Comparison of ENCODE assay signal across 24 cellular contexts in the genomic region with DNA sequence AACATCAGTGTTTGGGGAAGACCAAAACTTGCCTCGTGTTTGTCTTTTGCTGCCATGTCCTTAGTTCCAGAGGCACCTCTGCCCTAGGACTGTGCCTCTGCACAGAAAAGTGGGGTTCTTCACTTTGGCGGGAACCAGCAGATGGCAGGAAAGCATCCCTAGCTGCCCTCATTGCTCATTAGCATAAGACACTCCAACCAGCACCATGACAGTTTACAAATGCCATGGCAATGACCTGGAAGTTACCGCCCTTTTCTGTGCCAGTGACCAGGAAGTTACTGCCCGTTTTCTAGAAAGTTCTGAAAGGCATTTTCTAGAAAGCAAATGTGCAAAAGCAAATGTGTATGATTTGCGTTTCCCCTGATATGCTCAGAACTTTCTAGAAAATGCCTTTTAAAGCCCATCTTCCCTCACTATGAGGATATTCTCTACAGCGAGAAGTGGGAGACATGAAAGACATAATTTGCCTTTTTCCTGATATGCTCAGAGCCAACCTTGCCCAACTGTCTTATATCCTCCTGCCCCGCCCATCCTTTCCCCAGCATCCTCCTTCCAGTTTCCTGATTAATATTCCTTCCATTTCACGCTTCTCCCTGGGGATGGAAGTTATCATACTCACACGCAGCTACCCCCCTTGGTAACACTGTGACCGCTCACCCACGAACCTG.
"Had no signal": no experiment of that assay in that cellular context is flagged by ENCODE, and none has a peak within 500 bp of the region (broad histone marks: within the 10 kb centered on the region; RNA-seq: fewer than 3 reads in every experiment).

No MANE protein-coding gene starts in this region.

- H3K27ac ChIP-seq: breast epithelium, colonic mucosa, dorsolateral prefrontal cortex, esophagus muscularis mucosa, neural progenitor cell, upper lobe of left lung had no signal

- H3K36me3 ChIP-seq: breast epithelium, colonic mucosa, esophagus muscularis mucosa, neural progenitor cell, upper lobe of left lung had no signal

- FAIRE-seq: frontal cortex had no signal

- H3K9ac ChIP-seq: neural progenitor cell had no signal

- ATAC-seq: left ventricle myocardium superior; naive thymus-derived CD8-positive, alpha-beta T cell had no signal

- H3K4me2 ChIP-seq: neural progenitor cell had no signal

- H3K9me3 ChIP-seq: breast epithelium, colonic mucosa, esophagus muscularis mucosa, upper lobe of left lung had no signal

- H3K27me3 ChIP-seq: breast epithelium, colonic mucosa, esophagus muscularis mucosa, neural progenitor cell, upper lobe of left lung had no signal

- H3K4me1 Mint-ChIP-seq: activated CD4-positive, alpha-beta T cell treated with anti-CD3 and anti-CD28 coated beads, Interleukin-2, amount 10 ng/mL, durations not matched to agents 24 days and 14 days; mesothelial cell of epicardium had no signal

- H3K9me3 Mint-ChIP-seq: activated CD4-positive, alpha-beta memory T cell treated with anti-CD3 and anti-CD28 coated beads, Interleukin-2, amount 10 ng/mL, durations not matched to agents 7 days and 5 days; activated T-helper 2 cell treated with anti-CD3 and anti-CD28 coated beads, Interferon-gamma antibody, Interleukin-2, Interleukin-4, amounts not matched to agents 10 μg/mL and 5 μg/mL and 100 μg/mL, durations not matched to agents 14 hours and 24 hours and 36 hours had no signal

- DNase-seq: activated CD4-positive, alpha-beta memory T cell treated with anti-CD3 and anti-CD28 coated beads, Interleukin-2, amount 10 ng/mL, durations not matched to agents 7 days and 5 days; activated CD4-positive, alpha-beta T cell treated with anti-CD3 and anti-CD28 coated beads, Interleukin-2, amount 10 ng/mL, durations not matched to agents 24 days and 14 days; activated CD4-positive, CD25-positive, alpha-beta regulatory T cell; activated naive CD4-positive, alpha-beta T cell; activated naive CD8-positive, alpha-beta T cell treated with anti-CD3 and anti-CD28 coated beads, Interleukin-2, amount 10 ng/mL, durations not matched to agents 7 days and 5 days; activated T-cell treated with anti-CD3 and anti-CD28 coated beads, Interleukin-2, amount 50 U/mL, for 1 hour; amniotic stem cell; colonic mucosa; dorsolateral prefrontal cortex; hippocampal formation; left ventricle myocardium superior; mammary epithelial cell; naive thymus-derived CD8-positive, alpha-beta T cell; stimulated activated CD4-positive, alpha-beta T cell treated with anti-CD3 and anti-CD28 coated beads, Interleukin-4, amount 100 ng/mL, for 1 hour; stimulated activated naive CD4-positive, alpha-beta T cell treated with Interleukin-2 at 50 U/mL for 16 hours; T-helper 1 cell; T1000; upper lobe of left lung had no signal

- H3K4me3 Mint-ChIP-seq: activated CD4-positive, alpha-beta memory T cell treated with anti-CD3 and anti-CD28 coated beads, Interleukin-2, amount 10 ng/mL, durations not matched to agents 7 days and 5 days; activated CD4-positive, alpha-beta T cell treated with anti-CD3 and anti-CD28 coated beads, Interleukin-2, amount 10 ng/mL, durations not matched to agents 24 days and 14 days; activated naive CD8-positive, alpha-beta T cell treated with anti-CD3 and anti-CD28 coated beads, Interleukin-2, amount 10 ng/mL, durations not matched to agents 7 days and 5 days; mesothelial cell of epicardium; naive thymus-derived CD8-positive, alpha-beta T cell; neural progenitor cell had no signal

- H3K36me3 Mint-ChIP-seq: activated naive CD8-positive, alpha-beta T cell treated with anti-CD3 and anti-CD28 coated beads, Interleukin-2, amount 10 ng/mL, durations not matched to agents 7 days and 5 days; mesothelial cell of epicardium; naive thymus-derived CD8-positive, alpha-beta T cell; neural progenitor cell had no signal

- H3K27ac Mint-ChIP-seq: activated CD4-positive, alpha-beta memory T cell treated with anti-CD3 and anti-CD28 coated beads, Interleukin-2, amount 10 ng/mL, durations not matched to agents 7 days and 5 days; activated CD4-positive, alpha-beta T cell treated with anti-CD3 and anti-CD28 coated beads, Interleukin-2, amount 10 ng/mL, durations not matched to agents 24 days and 14 days; activated naive CD8-positive, alpha-beta T cell treated with anti-CD3 and anti-CD28 coated beads, Interleukin-2, amount 10 ng/mL, durations not matched to agents 7 days and 5 days; activated T-helper 2 cell treated with anti-CD3 and anti-CD28 coated beads, Interferon-gamma antibody, Interleukin-2, Interleukin-4, amounts not matched to agents 10 μg/mL and 5 μg/mL and 100 μg/mL, durations not matched to agents 14 hours and 24 hours and 36 hours; mesothelial cell of epicardium; neural progenitor cell had no signal

- H3K27me3 Mint-ChIP-seq: activated CD4-positive, alpha-beta memory T cell treated with anti-CD3 and anti-CD28 coated beads, Interleukin-2, amount 10 ng/mL, durations not matched to agents 7 days and 5 days; naive thymus-derived CD8-positive, alpha-beta T cell had no signal

- H2AFZ ChIP-seq: neural progenitor cell had no signal

- H3K4me3 ChIP-seq: breast epithelium, colonic mucosa, dorsolateral prefrontal cortex, esophagus muscularis mucosa, neural progenitor cell, upper lobe of left lung had no signal

- H3K4me1 ChIP-seq: breast epithelium, colonic mucosa, esophagus muscularis mucosa, upper lobe of left lung had no signal
